Comparison of ENCODE assay signal across 8 cellular contexts in genomic region chr6:79869600-79870084, GRCh38.
DNase-seq lines count a peak whose midpoint lies in the region; ATAC-seq, FAIRE-seq and TF ChIP-seq lines count a peak whose summit lies in the region.

No MANE protein-coding gene starts in this region.

- ATAC-seq in GM18873 (IDR thresholded peaks at IDR 0.05; ENCODE audit: low FRiP score, unreplicated experiment): peak; percentile 98
- ATAC-seq in HG03108 (IDR thresholded peaks at IDR 0.05; ENCODE audit: unreplicated experiment): peak; percentile 100
- ATAC-seq in activated B cell treated with CpG ODN at 0.5 μM for 24 hours (ENCODE audit: low read depth): peak; percentile 100

- H3K9ac ChIP-seq in kidney (ENCODE audit: low read length in 2 of 2): no peak overlapping the region

- H3K27me3 Mint-ChIP-seq in activated B cell treated with CpG ODN at 0.5 μM for 24 hours: peaks cover 4% of the 10 kb centered on the region

- TF ChIP-seq CTCF in AG10803 (conservative IDR thresholded peaks at IDR 0.05; ENCODE audit: low read length): peak; percentile 83
- TF ChIP-seq CTCF in activated B cell treated with CpG ODN at 0.5 μM for 24 hours (IDR thresholded peaks at IDR 0.05): peak; percentile 71
- TF ChIP-seq CTCF in bronchial epithelial cell (IDR thresholded peaks at IDR 0.05; ENCODE audit: insufficient read depth, low read length, severe bottlenecking): peak; percentile 97
- TF ChIP-seq CTCF in kidney (IDR thresholded peaks at IDR 0.05; ENCODE audit: borderline replicate concordance, extremely low read depth, insufficient read depth): peak; percentile 85

- H3K36me3 ChIP-seq in bronchial epithelial cell (ENCODE audit: control insufficient read depth, insufficient read depth, low read length): no peaks in the 10 kb centered on the region
- no peaks in the 10 kb centered on the region for H3K36me3 ChIP-seq in kidney (ENCODE audit: control insufficient read depth in 1 of 2, insufficient read depth in 2 of 2, low read length in 2 of 2)

- POLR2A ChIA-PET in activated B cell treated with CpG ODN at 0.5 μM for 24 hours (lab: Charles Lee): interaction anchor here (0.6 kb wide), 1 partner anchor 139 kb away, joined by 3 read pairs; no protein-coding TSS in a partner anchor

- DNase-seq in AG10803 (ENCODE audit: low read depth): peak; percentile 60
- peak; percentile 79 for DNase-seq in NCI-H2171 (lab: John Stamatoyannopoulos, UW)
- DNase-seq in activated B cell treated with CpG ODN at 0.5 μM for 24 hours: peak; percentile 65
- DNase-seq in bronchial epithelial cell (ENCODE audit: low read depth): peak; percentile 57
- DNase-seq in kidney: peak; percentile 92
- peak; percentile 47 to 63 for DNase-seq in stimulated activated CD4-positive, alpha-beta T cell treated with anti-CD3 and anti-CD28 coated beads, Interleukin-1b, Interleukin-23, amount 100 ng/mL, for 1 hour (ENCODE audit: low read depth in 2 of 2)

- peak overlapping the region; percentile 25 for H3K4me3 ChIP-seq in AG10803 (ENCODE audit: low read length)
- no peak overlapping the region for H3K4me3 ChIP-seq in bronchial epithelial cell (ENCODE audit: low read depth, low read length)
- peak overlapping the region; percentile 21 to 26 for H3K4me3 ChIP-seq in kidney (ENCODE audit: low read length in 2 of 2)

- H3K9me3 Mint-ChIP-seq in activated B cell treated with CpG ODN at 0.5 μM for 24 hours: no peaks in the 10 kb centered on the region

- H3K27me3 ChIP-seq in bronchial epithelial cell (ENCODE audit: control insufficient read depth, insufficient read depth, low read length): no peaks in the 10 kb centered on the region

- FAIRE-seq in bronchial epithelial cell (lab: Jason Lieb, UNC) (no peak), kidney (lab: Jason Lieb, UNC) (no peak)

- no peaks in the 10 kb centered on the region for H3K36me3 Mint-ChIP-seq in activated B cell treated with CpG ODN at 0.5 μM for 24 hours (ENCODE audit: low read depth)

- H3K4me1 ChIP-seq in kidney (ENCODE audit: control insufficient read depth in 1 of 2, insufficient read depth in 1 of 2, low read depth in 1 of 2, low read length in 2 of 2): peaks cover 0 to 5% of the 10 kb centered on the region in 2 donors

- peaks cover 10% of the 10 kb centered on the region for H3K4me1 Mint-ChIP-seq in activated B cell treated with CpG ODN at 0.5 μM for 24 hours

- H3K27ac Mint-ChIP-seq in activated B cell treated with CpG ODN at 0.5 μM for 24 hours: no peak overlapping the region

- H3K4me3 Mint-ChIP-seq in activated B cell treated with CpG ODN at 0.5 μM for 24 hours: peak overlapping the region; percentile 65

- CTCF ChIA-PET in activated B cell treated with CpG ODN at 0.5 μM for 24 hours (lab: Charles Lee): interaction anchor here (1.4 kb wide), 1 partner anchor 28 kb away, joined by 3 read pairs; no protein-coding TSS in a partner anchor

- no peaks in the 10 kb centered on the region for H3K9me3 ChIP-seq in kidney (ENCODE audit: control insufficient read depth in 1 of 2, low read length in 2 of 2)

- intact Hi-C loops in activated B cell treated with CpG ODN at 0.5 μM for 24 hours (cut with micrococcal nuclease): loop anchor here (2.0 to 10.0 kb wide), 5 partner anchors 135 to 1883 kb away; partner anchors contain the start of genes HMGN3, TENT5A and TTK
- intact Hi-C loops in kidney (cut with DNase I): no loop called here

- H3K27ac ChIP-seq in kidney (ENCODE audit: low read depth in 2 of 2, low read length in 2 of 2): no peak overlapping the region
